In the genomic region with DNA sequence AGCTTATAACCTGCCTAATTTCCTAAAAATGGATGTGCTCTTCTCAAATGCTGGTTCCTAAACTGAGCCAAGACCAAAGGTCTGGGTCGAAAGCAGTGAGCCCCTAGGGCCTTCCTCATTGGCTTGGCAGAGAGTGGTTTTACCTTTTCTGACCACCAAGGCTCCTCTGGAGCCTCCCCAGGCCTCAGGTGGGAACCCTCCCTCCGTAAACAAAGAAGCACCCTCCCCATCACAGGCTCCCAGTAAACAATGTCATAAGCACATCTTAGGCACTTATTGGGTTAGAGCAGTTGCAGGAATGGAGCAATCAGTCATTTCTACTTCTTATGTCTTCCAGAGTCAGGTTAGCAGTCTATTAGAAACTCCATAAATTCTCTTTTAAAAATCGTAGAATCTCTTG, we compare ENCODE assay signal across 19 cellular contexts. TPM values are rescaled to one million over a fixed set of nuclear protein-coding genes. Genes with fewer than 3 reads are reported as not detected.
DNase-seq lines count a peak whose midpoint lies in the region; ATAC-seq and TF ChIP-seq lines count a peak whose summit lies in the region.
"Had no signal": no experiment of that assay in that cellular context is flagged by ENCODE, and none has a peak within 500 bp of the region (broad histone marks: within the 10 kb centered on the region; RNA-seq: fewer than 3 reads in every experiment).

No MANE protein-coding gene starts in this region.

- H3K27me3 Mint-ChIP-seq in WTC11 (ENCODE audit: low read depth): no peaks in the 10 kb centered on the region; the same call in 1 of the 2 replicates

- peaks cover 66% of the 10 kb centered on the region for H3K79me2 ChIP-seq in osteoblast (ENCODE audit: insufficient read depth, low read length)

- H3K36me3 ChIP-seq in osteoblast (ENCODE audit: insufficient read depth, low read length): no peaks in the 10 kb centered on the region
- H3K36me3 ChIP-seq: MG63 had no signal

- peak overlapping the region; percentile 98 for H3K27ac ChIP-seq in 22Rv1
- H3K27ac ChIP-seq in osteoblast (ENCODE audit: low read depth, low read length): no peak overlapping the region
- H3K27ac ChIP-seq: KMS-11 had no signal

- 0 out of 2 replicates have a peak, but pooled peaks cover 3% of the 10 kb centered on the region for H3K36me3 Mint-ChIP-seq in WTC11

- no peak overlapping the region for H3K4me3 Mint-ChIP-seq in WTC11

- POLR2A ChIA-PET in WTC11 (lab: Charles Lee): no interaction called here

- H3K27me3 ChIP-seq in osteoblast (ENCODE audit: insufficient read depth, low read length): no peaks in the 10 kb centered on the region
- H3K27me3 ChIP-seq: MG63 had no signal

- H3K27ac Mint-ChIP-seq in WTC11: no peak overlapping the region

- peaks cover 30% of the 10 kb centered on the region for H3K4me1 Mint-ChIP-seq in WTC11

- DNase-seq in ELF-1 (ENCODE audit: low read depth, low spot score) (peak; percentile 34), WTC11 (ENCODE audit: low spot score) (no peak), osteoblast (ENCODE audit: insufficient read length, low spot score, missing footprints) (peak; percentile 64), HuH-7 (ENCODE audit: low spot score) (no peak), NCI-H446 treated with DMSO at 0.1 percent for 48 hours (lab: John Stamatoyannopoulos, UW) (no peak)
- DNase-seq: C1 segment of cervical spinal cord, MG63, NCI-H1092, NCI-H146, NCI-H2029 treated with DMSO at 0.1 percent for 48 hours, NCI-H2171, NCI-H446, SHP77 treated with DMSO at 0.1 percent for 48 hours, SK-N-SH had no signal

- ATAC-seq in WTC11: peak; percentile 92
- ATAC-seq in HG02938 (IDR thresholded peaks at IDR 0.05; ENCODE audit: unreplicated experiment): no peak

- H3K4me2 ChIP-seq in osteoblast (ENCODE audit: insufficient read depth, low read length): no peak overlapping the region
- H3K4me2 ChIP-seq: KMS-11, SK-N-SH had no signal

- H4K20me1 ChIP-seq in osteoblast (ENCODE audit: insufficient read depth, low read length): no peaks in the 10 kb centered on the region

- no peaks in the 10 kb centered on the region for H3K9me3 Mint-ChIP-seq in WTC11

- TF ChIP-seq CTCF in 22Rv1 (IDR thresholded peaks at IDR 0.05) (no peak), WTC11 (IDR thresholded peaks at IDR 0.05) (no peak), osteoblast (IDR thresholded peaks at IDR 0.05; ENCODE audit: extremely low read depth, low read depth, low read length) (no peak)

- H3K4me1 ChIP-seq in osteoblast (ENCODE audit: insufficient read depth, low read length): peaks cover 5% of the 10 kb centered on the region

- H3K4me3 ChIP-seq in osteoblast (ENCODE audit: insufficient read depth, low read length): no peak overlapping the region
- H3K4me3 ChIP-seq: MG63 had no signal

- H3K9me3 ChIP-seq in osteoblast (ENCODE audit: low read depth, low read length): no peaks in the 10 kb centered on the region
- H3K9me3 ChIP-seq: SK-N-SH had no signal

- no peak overlapping the region for H2AFZ ChIP-seq in osteoblast (ENCODE audit: low read length)

- CTCF ChIA-PET in WTC11 (lab: Charles Lee): no interaction called here

TF ChIP-seq in WTC11, 78 proteins besides CTCF, POLR2A, EP300 and RAD21 (continues in another document):
- TF ChIP-seq, protein P1, sequence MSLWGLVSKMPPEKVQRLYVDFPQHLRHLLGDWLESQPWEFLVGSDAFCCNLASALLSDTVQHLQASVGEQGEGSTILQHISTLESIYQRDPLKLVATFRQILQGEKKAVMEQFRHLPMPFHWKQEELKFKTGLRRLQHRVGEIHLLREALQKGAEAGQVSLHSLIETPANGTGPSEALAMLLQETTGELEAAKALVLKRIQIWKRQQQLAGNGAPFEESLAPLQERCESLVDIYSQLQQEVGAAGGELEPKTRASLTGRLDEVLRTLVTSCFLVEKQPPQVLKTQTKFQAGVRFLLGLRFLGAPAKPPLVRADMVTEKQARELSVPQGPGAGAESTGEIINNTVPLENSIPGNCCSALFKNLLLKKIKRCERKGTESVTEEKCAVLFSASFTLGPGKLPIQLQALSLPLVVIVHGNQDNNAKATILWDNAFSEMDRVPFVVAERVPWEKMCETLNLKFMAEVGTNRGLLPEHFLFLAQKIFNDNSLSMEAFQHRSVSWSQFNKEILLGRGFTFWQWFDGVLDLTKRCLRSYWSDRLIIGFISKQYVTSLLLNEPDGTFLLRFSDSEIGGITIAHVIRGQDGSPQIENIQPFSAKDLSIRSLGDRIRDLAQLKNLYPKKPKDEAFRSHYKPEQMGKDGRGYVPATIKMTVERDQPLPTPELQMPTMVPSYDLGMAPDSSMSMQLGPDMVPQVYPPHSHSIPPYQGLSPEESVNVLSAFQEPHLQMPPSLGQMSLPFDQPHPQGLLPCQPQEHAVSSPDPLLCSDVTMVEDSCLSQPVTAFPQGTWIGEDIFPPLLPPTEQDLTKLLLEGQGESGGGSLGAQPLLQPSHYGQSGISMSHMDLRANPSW (CRISPR knock-in tag; conservative IDR thresholded peaks at IDR 0.05; ENCODE audit: low read depth): no peak
- no peak for TF ChIP-seq ZNF219 (CRISPR knock-in tag; IDR thresholded peaks at IDR 0.05; ENCODE audit: borderline replicate concordance)
- no peak for TF ChIP-seq ZNF263 (CRISPR knock-in tag; IDR thresholded peaks at IDR 0.05; ENCODE audit: low read depth)
- no peak for TF ChIP-seq TEAD4 (CRISPR knock-in tag; IDR thresholded peaks at IDR 0.05)
- TF ChIP-seq, protein P2, sequence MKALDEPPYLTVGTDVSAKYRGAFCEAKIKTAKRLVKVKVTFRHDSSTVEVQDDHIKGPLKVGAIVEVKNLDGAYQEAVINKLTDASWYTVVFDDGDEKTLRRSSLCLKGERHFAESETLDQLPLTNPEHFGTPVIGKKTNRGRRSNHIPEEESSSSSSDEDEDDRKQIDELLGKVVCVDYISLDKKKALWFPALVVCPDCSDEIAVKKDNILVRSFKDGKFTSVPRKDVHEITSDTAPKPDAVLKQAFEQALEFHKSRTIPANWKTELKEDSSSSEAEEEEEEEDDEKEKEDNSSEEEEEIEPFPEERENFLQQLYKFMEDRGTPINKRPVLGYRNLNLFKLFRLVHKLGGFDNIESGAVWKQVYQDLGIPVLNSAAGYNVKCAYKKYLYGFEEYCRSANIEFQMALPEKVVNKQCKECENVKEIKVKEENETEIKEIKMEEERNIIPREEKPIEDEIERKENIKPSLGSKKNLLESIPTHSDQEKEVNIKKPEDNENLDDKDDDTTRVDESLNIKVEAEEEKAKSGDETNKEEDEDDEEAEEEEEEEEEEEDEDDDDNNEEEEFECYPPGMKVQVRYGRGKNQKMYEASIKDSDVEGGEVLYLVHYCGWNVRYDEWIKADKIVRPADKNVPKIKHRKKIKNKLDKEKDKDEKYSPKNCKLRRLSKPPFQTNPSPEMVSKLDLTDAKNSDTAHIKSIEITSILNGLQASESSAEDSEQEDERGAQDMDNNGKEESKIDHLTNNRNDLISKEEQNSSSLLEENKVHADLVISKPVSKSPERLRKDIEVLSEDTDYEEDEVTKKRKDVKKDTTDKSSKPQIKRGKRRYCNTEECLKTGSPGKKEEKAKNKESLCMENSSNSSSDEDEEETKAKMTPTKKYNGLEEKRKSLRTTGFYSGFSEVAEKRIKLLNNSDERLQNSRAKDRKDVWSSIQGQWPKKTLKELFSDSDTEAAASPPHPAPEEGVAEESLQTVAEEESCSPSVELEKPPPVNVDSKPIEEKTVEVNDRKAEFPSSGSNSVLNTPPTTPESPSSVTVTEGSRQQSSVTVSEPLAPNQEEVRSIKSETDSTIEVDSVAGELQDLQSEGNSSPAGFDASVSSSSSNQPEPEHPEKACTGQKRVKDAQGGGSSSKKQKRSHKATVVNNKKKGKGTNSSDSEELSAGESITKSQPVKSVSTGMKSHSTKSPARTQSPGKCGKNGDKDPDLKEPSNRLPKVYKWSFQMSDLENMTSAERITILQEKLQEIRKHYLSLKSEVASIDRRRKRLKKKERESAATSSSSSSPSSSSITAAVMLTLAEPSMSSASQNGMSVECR (CRISPR knock-in tag; IDR thresholded peaks at IDR 0.05; ENCODE audit: borderline replicate concordance): no peak
- no peak for TF ChIP-seq TP53 (CRISPR knock-in tag; IDR thresholded peaks at IDR 0.05)
- no peak for TF ChIP-seq EMX1 (CRISPR knock-in tag; IDR thresholded peaks at IDR 0.05)
- no peak for TF ChIP-seq ELF4 (CRISPR knock-in tag; IDR thresholded peaks at IDR 0.05; ENCODE audit: low read depth)
- TF ChIP-seq, protein P3, sequence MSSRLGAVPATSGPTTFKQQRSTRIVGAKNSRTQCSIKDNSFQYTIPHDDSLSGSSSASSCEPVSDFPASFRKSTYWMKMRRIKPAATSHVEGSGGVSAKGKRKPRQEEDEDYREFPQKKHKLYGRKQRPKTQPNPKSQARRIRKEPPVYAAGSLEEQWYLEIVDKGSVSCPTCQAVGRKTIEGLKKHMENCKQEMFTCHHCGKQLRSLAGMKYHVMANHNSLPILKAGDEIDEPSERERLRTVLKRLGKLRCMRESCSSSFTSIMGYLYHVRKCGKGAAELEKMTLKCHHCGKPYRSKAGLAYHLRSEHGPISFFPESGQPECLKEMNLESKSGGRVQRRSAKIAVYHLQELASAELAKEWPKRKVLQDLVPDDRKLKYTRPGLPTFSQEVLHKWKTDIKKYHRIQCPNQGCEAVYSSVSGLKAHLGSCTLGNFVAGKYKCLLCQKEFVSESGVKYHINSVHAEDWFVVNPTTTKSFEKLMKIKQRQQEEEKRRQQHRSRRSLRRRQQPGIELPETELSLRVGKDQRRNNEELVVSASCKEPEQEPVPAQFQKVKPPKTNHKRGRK (CRISPR knock-in tag; IDR thresholded peaks at IDR 0.05; ENCODE audit: borderline replicate concordance): no peak
- no peak for TF ChIP-seq SOX15 (CRISPR knock-in tag; IDR thresholded peaks at IDR 0.05)
- TF ChIP-seq NR2C2 (CRISPR knock-in tag; IDR thresholded peaks at IDR 0.05): no peak
- TF ChIP-seq CBFB (CRISPR knock-in tag; IDR thresholded peaks at IDR 0.05; ENCODE audit: low read depth): no peak
- TF ChIP-seq NR1H2 (CRISPR knock-in tag; IDR thresholded peaks at IDR 0.05): no peak

RNA-seq across cellular contexts. Expression of a gene that starts 6.0 kb away (rescaled TPM):
- total RNA-seq in WTC11 (2021): 17.6 to 19.8 TPM (median 19.1 TPM) in 3 replicates
- total RNA-seq in osteoblast: 24.6 and 32.7 TPM in 2 replicates

RNA-seq across cellular contexts. Expression of a gene that starts 35.8 kb away (rescaled TPM):
- total RNA-seq in WTC11 (2021) (0.15 TPM in 1 of 3 replicates, not detected in the others), osteoblast (0.72 and 0.88 TPM in 2 replicates)
- total RNA-seq: H4, RPMI7951 had no signal

Comparison
In these comparisons a context has a peak if more than half of its experiments do, and no peak if none do; other contexts are left out.
1. DNase-seq: peak in ELF-1 (single experiment) and osteoblast (single experiment); none in WTC11 (single experiment), HuH-7 (single experiment) and NCI-H446 treated with DMSO at 0.1 percent for 48 hours (single experiment).